In genomic region chr11:45812581-45813548, GRCh38 we compare ENCODE assay signal across 20 cellular contexts. TPM values are rescaled to one million over a fixed set of nuclear protein-coding genes. Genes with fewer than 3 reads are reported as not detected.
DNase-seq lines count a peak whose midpoint lies in the region; ATAC-seq and TF ChIP-seq lines count a peak whose summit lies in the region.
"Had no signal": no experiment of that assay in that cellular context is flagged by ENCODE, and none has a peak within 500 bp of the region (broad histone marks: within the 10 kb centered on the region; RNA-seq: fewer than 3 reads in every experiment).

No MANE protein-coding gene starts in this region.

- WGBS in heart right ventricle, 2 donors, result 74 to 84% methylated on average over 7 of the region's 7 CpGs
- WGBS in transverse colon (ENCODE audit: low coverage in 1 of 2), 2 donors, result 68% methylated on average over 7 of the region's 7 CpGs; no CpG with 5 or more reads in 1 of the 2 donors

- H3K4me3 ChIP-seq in heart right ventricle (no peak overlapping the region), mucosa of descending colon (no peak overlapping the region), transverse colon (no peak overlapping the region)
- H3K4me3 ChIP-seq: body of pancreas had no signal

- in situ Hi-C loops in transverse colon (cut with MboI; ENCODE audit: low pct_ligation_motif_present in 1 of 4, low pct_unique_long_range_greater_than_20kb in 1 of 4, low sequenced_read_pairs in 3 of 4), result no loop called here

- no peaks in the 10 kb centered on the region for H3K27me3 Mint-ChIP-seq in activated CD8-positive, alpha-beta T cell treated with anti-CD3 and anti-CD28 coated beads for 36 hours

- TF ChIP-seq CTCF in heart right ventricle (IDR thresholded peaks at IDR 0.05) (no peak), mucosa of descending colon (IDR thresholded peaks at IDR 0.05) (no peak), transverse colon (IDR thresholded peaks at IDR 0.05) (no peak)
- no peak for TF ChIP-seq CTCF in activated CD8-positive, alpha-beta T cell treated with anti-CD3 and anti-CD28 coated beads for 36 hours (IDR thresholded peaks at IDR 0.05)

- H3K9me3 Mint-ChIP-seq in activated CD8-positive, alpha-beta T cell treated with anti-CD3 and anti-CD28 coated beads for 36 hours, result no peaks in the 10 kb centered on the region

- ATAC-seq in heart right ventricle, result no peak
- ATAC-seq in activated CD8-positive, alpha-beta T cell treated with anti-CD3 and anti-CD28 coated beads for 36 hours, result no peak
- peak; percentile 16 for ATAC-seq in mucosa of descending colon
- ATAC-seq: activated CD4-positive, CD25-positive, alpha-beta regulatory T cell treated with anti-CD3 and anti-CD28 coated beads, Interleukin-2, amount 50 U/mL, for 24 hours; body of pancreas; HCT116; sciatic nerve had no signal

- H3K36me3 ChIP-seq in heart right ventricle (peaks cover 0 to 46% (median 15%) of the 10 kb centered on the region in 9 donors), mucosa of descending colon (ENCODE audit: low read depth) (no peaks in the 10 kb centered on the region), transverse colon (peaks cover 0 to 6% (median 0%) of the 10 kb centered on the region in 4 donors)

- peaks cover 28% of the 10 kb centered on the region for H3K4me1 Mint-ChIP-seq in activated CD8-positive, alpha-beta T cell treated with anti-CD3 and anti-CD28 coated beads for 36 hours (ENCODE audit: low read depth)

- TF ChIP-seq POLR2A in transverse colon (IDR thresholded peaks at IDR 0.05), result peak; percentile 10

- no peak for TF ChIP-seq EP300 in transverse colon (IDR thresholded peaks at IDR 0.05; ENCODE audit: low read depth)

- no peaks in the 10 kb centered on the region for H3K27me3 ChIP-seq in heart right ventricle
- no peaks in the 10 kb centered on the region for H3K27me3 ChIP-seq in transverse colon
- H3K27me3 ChIP-seq: body of pancreas had no signal

- CTCF ChIA-PET in activated CD8-positive, alpha-beta T cell treated with anti-CD3 and anti-CD28 coated beads for 36 hours (lab: Charles Lee), result interaction anchor here (0.9 kb wide), 1 partner anchor 41 kb away, joined by 3 read pairs; no protein-coding TSS in a partner anchor

- intact Hi-C loops in cardiac septum (cut with DNase I), result no loop called here
- intact Hi-C loops in heart right ventricle (cut with DNase I), result no loop called here
- intact Hi-C loops in activated CD8-positive, alpha-beta T cell treated with anti-CD3 and anti-CD28 coated beads for 36 hours (cut with micrococcal nuclease), result no loop called here
- intact Hi-C loops in mucosa of descending colon (cut with DNase I, micrococcal nuclease), result no loop called here
- intact Hi-C loops in transverse colon (cut with DNase I; ENCODE audit: low total_unique reads), result no loop called here

- H3K36me3 Mint-ChIP-seq in activated CD8-positive, alpha-beta T cell treated with anti-CD3 and anti-CD28 coated beads for 36 hours (ENCODE audit: low read depth), result peaks cover 5% of the 10 kb centered on the region

- H3K4me1 ChIP-seq in heart right ventricle, result peaks cover 0 to 25% (median 10%) of the 10 kb centered on the region in 9 donors
- H3K4me1 ChIP-seq in mucosa of descending colon (ENCODE audit: low read depth), result peaks cover 3% of the 10 kb centered on the region
- H3K4me1 ChIP-seq in transverse colon, result peaks cover 0 to 9% (median 4%) of the 10 kb centered on the region in 4 donors

- H3K9me3 ChIP-seq in heart right ventricle, result no peaks in the 10 kb centered on the region
- no peaks in the 10 kb centered on the region for H3K9me3 ChIP-seq in mucosa of descending colon
- H3K9me3 ChIP-seq in transverse colon, result no peaks in the 10 kb centered on the region
- H3K9me3 ChIP-seq: body of pancreas had no signal

- DNase-seq in cardiac septum (ENCODE audit: low spot score) (peak; percentile 62), heart right ventricle (no peak), mucosa of descending colon (no peak), transverse colon (no peak), SKM-1 treated with dmso at 0.1 percent for 144 hours (lab: John Stamatoyannopoulos, UW; ENCODE audit: unreplicated experiment) (no peak), NCI-H187 treated with DMSO at 0.1 percent for 48 hours (lab: John Stamatoyannopoulos, UW) (no peak), DMS79 treated with DMSO at 0.1 percent for 48 hours (lab: John Stamatoyannopoulos, UW) (no peak)
- no peak for DNase-seq in activated CD8-positive, alpha-beta T cell treated with anti-CD3 and anti-CD28 coated beads for 36 hours
- DNase-seq: activated naive CD4-positive, alpha-beta T cell treated with anti-CD3 and anti-CD28 coated beads, Interleukin-2, amount 50 U/mL, for 16 hours; body of pancreas; cortex of kidney; KBM-7; NCI-H2029 treated with DMSO at 0.1 percent for 48 hours; SHP77; stimulated activated CD4-positive, alpha-beta T cell treated with anti-CD3 and anti-CD28 coated beads, Interleukin-1b, Interleukin-23, amount 100 ng/mL, for 48 hours; substantia nigra had no signal

- H3K27ac Mint-ChIP-seq in activated CD8-positive, alpha-beta T cell treated with anti-CD3 and anti-CD28 coated beads for 36 hours, result peak overlapping the region; percentile 56

- no peak overlapping the region for H3K4me3 Mint-ChIP-seq in activated CD8-positive, alpha-beta T cell treated with anti-CD3 and anti-CD28 coated beads for 36 hours

- H3K27ac ChIP-seq in heart right ventricle, result no peak overlapping the region
- H3K27ac ChIP-seq in transverse colon, result no peak overlapping the region
- H3K27ac ChIP-seq: body of pancreas, HL-60 had no signal

- POLR2A ChIA-PET in activated CD8-positive, alpha-beta T cell treated with anti-CD3 and anti-CD28 coated beads for 36 hours (lab: Charles Lee), result interaction anchor here (1.2 to 2.2 kb wide), 3 partner anchors 14 to 33 kb away, joined by 3 to 5 read pairs (median 3); no protein-coding TSS in a partner anchor

RNA-seq across cellular contexts. Expression of gene SLC35C1, which starts 7.9 kb away (rescaled TPM):
- total RNA-seq in cardiac septum (7.5 TPM), heart right ventricle (1 to 10 TPM; 4.5 to 9.6 (median 6.1) TPM), mucosa of descending colon (10 to 100 TPM; 26.6 to 47.8 (median 35.6) TPM), transverse colon (10 to 100 TPM; 28.8 to 62.3 (median 44.4) TPM)
- 10 to 100 TPM in 1 of 2 donors, 1 to 10 TPM in 1; 5.2 to 14.1 TPM for polyA plus RNA-seq in heart right ventricle
- 1 to 10 TPM; 9.3 to 9.4 TPM for total RNA-seq in activated CD8-positive, alpha-beta T cell treated with anti-CD3 and anti-CD28 coated beads for 36 hours

RNA-seq across cellular contexts. Expression of gene CRY2, which starts 34.4 kb away (rescaled TPM):
- total RNA-seq in cardiac septum (49.6 TPM), heart right ventricle (100 to 1,000 TPM in 5 of 10 donors, 10 to 100 TPM in 5; 61.8 to 131 (median 98.0) TPM), mucosa of descending colon (10 to 100 TPM; 26.0 to 52.0 (median 28.8) TPM), transverse colon (10 to 100 TPM; 42.2 to 73.6 (median 50.2) TPM)
- polyA plus RNA-seq in heart right ventricle, result 10 to 100 TPM; 16.8 to 24.4 TPM
- 10 to 100 TPM; 12.3 to 15.7 TPM for total RNA-seq in activated CD8-positive, alpha-beta T cell treated with anti-CD3 and anti-CD28 coated beads for 36 hours
